ENCODE assay signal across 21 cellular contexts in genomic region chr12:43241971-43242370, GRCh38.
A peak's percentile ranks its signal among the peaks of the same experiment; 100 is the strongest.
DNase-seq lines count a peak whose midpoint lies in the region; FAIRE-seq and TF ChIP-seq lines count a peak whose summit lies in the region.
"Had no signal": no experiment of that assay in that cellular context is flagged by ENCODE, and none has a peak within 500 bp of the region (broad histone marks: within the 10 kb centered on the region; RNA-seq: fewer than 3 reads in every experiment).

No MANE protein-coding gene starts in this region.

- DNase-seq in AG04450 (ENCODE audit: low read depth, low spot score) (peak; percentile 8), RPMI7951 (ENCODE audit: low read depth) (peak; percentile 2), mesenchymal stem cell (no peak), RCC 7860 (ENCODE audit: low spot score) (no peak), mesenteric fat pad (ENCODE audit: low spot score) (no peak), adrenal gland (no peak)
- DNase-seq in activated CD8-positive, alpha-beta memory T cell treated with anti-CD3 and anti-CD28 coated beads, Interleukin-2, amount 50 U/mL, for 48 hours, result no peak
- DNase-seq: 8988T; activated naive CD4-positive, alpha-beta T cell treated with anti-CD3 and anti-CD28 coated beads, Interleukin-2, amount 50 U/mL, for 16 hours; activated T-cell treated with anti-CD3 and anti-CD28 coated beads, Interleukin-2, amount 50 U/mL, for 48 hours; left lung; NCI-H1436; NCI-H2171; NCI-H526 treated with DMSO at 0.1 percent for 48 hours; stimulated activated CD4-positive, alpha-beta T cell treated with anti-CD3 and anti-CD28 coated beads, Interleukin-12 subunit alpha, Interleukin-12 subunit beta, amount 100 ng/mL, for 4 hours had no signal

- H3K9ac ChIP-seq in mesenchymal stem cell (ENCODE audit: low read length), result peak overlapping the region; percentile 29

- H3K79me1 ChIP-seq in mesenchymal stem cell (replicated peaks; ENCODE audit: low read length, poor library complexity, severe bottlenecking), result no peaks in the 10 kb centered on the region

- no peak overlapping the region for H2AK5ac ChIP-seq in mesenchymal stem cell (ENCODE audit: low read length, severe bottlenecking)

- H2BK120ac ChIP-seq in mesenchymal stem cell (ENCODE audit: low read depth, low read length), result no peak overlapping the region

- H3K23ac ChIP-seq in mesenchymal stem cell (ENCODE audit: low read length in 2 of 2), result no peak overlapping the region

- H2AFZ ChIP-seq in mesenchymal stem cell (ENCODE audit: low read depth, low read length), result no peak overlapping the region

- 100% methylated on average over 1 of the region's 2 CpGs for WGBS in mesenchymal stem cell
- 62 to 68% (median 66%) methylated on average over 2 of the region's 2 CpGs for WGBS in adrenal gland, 4 donors

- no peaks in the 10 kb centered on the region for H3K4me1 ChIP-seq in mesenchymal stem cell (ENCODE audit: control insufficient read depth, insufficient read depth, low read depth, low read length)
- no peaks in the 10 kb centered on the region for H3K4me1 ChIP-seq in adrenal gland (replicated peaks in 1 of 2)
- H3K4me1 ChIP-seq: breast epithelium, left lung, vagina had no signal

- FAIRE-seq in endometrium (lab: Jason Lieb, UNC) (peak; percentile 26), RCC 7860 (lab: Jason Lieb, UNC) (no peak)
- FAIRE-seq: HepG2 had no signal

- H3K4me3 ChIP-seq in AG04450 (ENCODE audit: low read depth, low read length) (no peak overlapping the region), mesenchymal stem cell (ENCODE audit: insufficient read depth in 1 of 2, low read depth in 1 of 2, low read length in 2 of 2) (no peak overlapping the region), adrenal gland (no peak overlapping the region)
- H3K4me3 ChIP-seq: breast epithelium, left lung, vagina had no signal

- H4K91ac ChIP-seq in mesenchymal stem cell (ENCODE audit: low read length), result no peak overlapping the region

- no peaks in the 10 kb centered on the region for H3K27me3 ChIP-seq in AG04450 (ENCODE audit: control insufficient read depth, insufficient read depth, low read length)
- H3K27me3 ChIP-seq in mesenchymal stem cell (ENCODE audit: control insufficient read depth in 1 of 2, insufficient read depth in 1 of 2, low read length in 2 of 2), result no peaks in the 10 kb centered on the region
- no peaks in the 10 kb centered on the region for H3K27me3 ChIP-seq in adrenal gland
- H3K27me3 ChIP-seq: breast epithelium, left lung, vagina had no signal

- H3K27ac ChIP-seq in AG04450 (ENCODE audit: low read depth, low read length) (no peak overlapping the region), mesenchymal stem cell (ENCODE audit: low read length, poor library complexity, severe bottlenecking) (no peak overlapping the region), adrenal gland (no peak overlapping the region)
- H3K27ac ChIP-seq: breast epithelium, C4-2B, epithelial cell of prostate, left lung, vagina had no signal

- POLR2A ChIA-PET in AG04450 (lab: Yijun Ruan, JAX), result no interaction called here

- no peak overlapping the region for H3K4ac ChIP-seq in mesenchymal stem cell (ENCODE audit: low read depth in 1 of 2, low read length in 2 of 2)

- intact Hi-C loops in adrenal gland (cut with DNase I), result no loop called here

- H3K18ac ChIP-seq in mesenchymal stem cell (ENCODE audit: low read depth in 1 of 2, low read length in 2 of 2), result no peak overlapping the region

- TF ChIP-seq POLR2A in adrenal gland (IDR thresholded peaks at IDR 0.05), result no peak

- CTCF ChIA-PET in AG04450 (lab: Charles Lee), result no interaction called here

- H2BK5ac ChIP-seq in mesenchymal stem cell (ENCODE audit: low read depth, low read length, poor library complexity, severe bottlenecking), result no peak overlapping the region

- no peak overlapping the region for H2BK15ac ChIP-seq in mesenchymal stem cell (ENCODE audit: low read depth, poor library complexity, severe bottlenecking)

- H2BK12ac ChIP-seq in mesenchymal stem cell (ENCODE audit: low read length in 2 of 2), result no peak overlapping the region

- H3K14ac ChIP-seq in mesenchymal stem cell (ENCODE audit: low read length in 2 of 2), result no peak overlapping the region

- H3K36me3 ChIP-seq in mesenchymal stem cell (ENCODE audit: control insufficient read depth in 1 of 2, insufficient read depth in 2 of 2, low read depth in 1 of 2, low read length in 2 of 2) (no peaks in the 10 kb centered on the region), adrenal gland (replicated peaks in 1 of 2) (no peaks in the 10 kb centered on the region)
- H3K36me3 ChIP-seq: breast epithelium, left lung, vagina had no signal

- no peak overlapping the region for H4K8ac ChIP-seq in mesenchymal stem cell (ENCODE audit: low read length)

- no peak for TF ChIP-seq CTCF in AG04450 (IDR thresholded peaks at IDR 0.05; ENCODE audit: low read depth, low read length)
- TF ChIP-seq CTCF in adrenal gland (IDR thresholded peaks at IDR 0.05), result no peak

- no peak overlapping the region for H3K4me2 ChIP-seq in mesenchymal stem cell (ENCODE audit: low read length, poor library complexity, severe bottlenecking)

- H3K9me3 ChIP-seq in AG04450 (ENCODE audit: control insufficient read depth, insufficient read depth, low read length), result no peaks in the 10 kb centered on the region
- no peaks in the 10 kb centered on the region for H3K9me3 ChIP-seq in mesenchymal stem cell (ENCODE audit: control insufficient read depth, low read length)
- H3K9me3 ChIP-seq in adrenal gland (replicated peaks in 1 of 3), result peaks cover 0 to 6% (median 0%) of the 10 kb centered on the region in 3 donors
- H3K9me3 ChIP-seq: breast epithelium, left lung, vagina had no signal

Comparison
In these comparisons a context has a peak if more than half of its experiments do, and no peak if none do; other contexts are left out.
1. DNase-seq: peak in AG04450 (single experiment) and RPMI7951 (single experiment); none in mesenchymal stem cell (single experiment), RCC 7860 (single experiment), mesenteric fat pad (single experiment), adrenal gland (0 of 7) and activated CD8-positive, alpha-beta memory T cell treated with anti-CD3 and anti-CD28 coated beads, Interleukin-2, amount 50 U/mL, for 48 hours (single experiment).